In the genomic region with DNA sequence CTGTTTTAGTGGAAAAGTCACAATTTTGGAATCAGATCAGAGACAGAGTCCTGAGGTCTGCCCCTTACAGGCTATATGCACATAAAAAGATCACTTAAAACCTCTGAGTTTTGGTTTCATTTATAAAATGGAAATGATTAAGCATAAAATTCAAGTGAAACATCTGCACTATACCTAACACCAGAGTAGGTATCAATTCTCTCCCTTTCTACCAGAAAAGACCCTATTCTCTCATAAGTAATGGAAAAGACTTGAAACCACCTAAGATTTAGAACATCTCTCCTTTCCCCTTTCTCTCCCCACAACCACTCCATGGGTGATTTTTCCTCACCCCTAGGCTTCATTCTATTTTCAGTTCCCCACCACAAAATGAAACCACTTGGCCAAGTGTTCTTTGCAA, we compare ENCODE assay signal across 12 cellular contexts. TPM values are rescaled to one million over a fixed set of nuclear protein-coding genes. Genes with fewer than 3 reads are reported as not detected.
DNase-seq lines count a peak whose midpoint lies in the region; ATAC-seq and TF ChIP-seq lines count a peak whose summit lies in the region.
"Had no signal": no experiment of that assay in that cellular context is flagged by ENCODE, and none has a peak within 500 bp of the region (broad histone marks: within the 10 kb centered on the region; RNA-seq: fewer than 3 reads in every experiment).

No MANE protein-coding gene starts in this region.

- no peak overlapping the region for H3K27ac ChIP-seq in ectodermal cell (ENCODE audit: insufficient read depth, low read depth, low read length, poor library complexity, severe bottlenecking)
- no peak overlapping the region for H3K27ac ChIP-seq in right atrium auricular region

- DNase-seq in NCI-H146 treated with DMSO at 0.1 percent for 48 hours (lab: John Stamatoyannopoulos, UW; ENCODE audit: unreplicated experiment) (no peak), right atrium auricular region (ENCODE audit: low spot score) (no peak)
- DNase-seq in stimulated activated CD4-positive, alpha-beta T cell treated with anti-CD3 and anti-CD28 coated beads, Interleukin-4, amount 100 ng/mL, for 1 hour, result no peak
- DNase-seq in activated CD4-positive, CD25-positive, alpha-beta regulatory T cell (lab: John Stamatoyannopoulos, UW), result no peak
- DNase-seq: IMR-90 had no signal

- H3K4me3 ChIP-seq in ectodermal cell (ENCODE audit: insufficient read depth, low read depth, low read length), result peak overlapping the region; percentile 36
- no peak overlapping the region for H3K4me3 ChIP-seq in right atrium auricular region

- no peak for TF ChIP-seq CTCF in right atrium auricular region (IDR thresholded peaks at IDR 0.05)

- H3K36me3 ChIP-seq in ectodermal cell (ENCODE audit: control insufficient read depth, insufficient read depth, low read length) (no peaks in the 10 kb centered on the region), right atrium auricular region (no peaks in the 10 kb centered on the region)
- H3K36me3 ChIP-seq: tibial nerve had no signal

- H3K9me3 ChIP-seq in ectodermal cell (ENCODE audit: control insufficient read depth, low read length), result no peaks in the 10 kb centered on the region
- H3K9me3 ChIP-seq in right atrium auricular region, result no peaks in the 10 kb centered on the region
- H3K9me3 ChIP-seq: tibial nerve had no signal

- no peak for TF ChIP-seq POLR2A in GM18505 (IDR thresholded peaks at IDR 0.05; ENCODE audit: borderline replicate concordance, extremely low read depth, insufficient read depth, insufficient read length)

- ATAC-seq in GM18505 (IDR thresholded peaks at IDR 0.05; ENCODE audit: unreplicated experiment), result peak; percentile 67
- peak; percentile 50 for ATAC-seq in GM21423 (IDR thresholded peaks at IDR 0.05; ENCODE audit: unreplicated experiment)
- peak; percentile 76 for ATAC-seq in HG03378 (IDR thresholded peaks at IDR 0.05; ENCODE audit: unreplicated experiment)

- H3K27me3 ChIP-seq in ectodermal cell (ENCODE audit: control insufficient read depth, insufficient read depth, low read length, poor library complexity, severe bottlenecking), result no peaks in the 10 kb centered on the region
- no peaks in the 10 kb centered on the region for H3K27me3 ChIP-seq in right atrium auricular region

- no peaks in the 10 kb centered on the region for H3K4me1 ChIP-seq in ectodermal cell (ENCODE audit: control insufficient read depth, insufficient read depth, low read length)
- H3K4me1 ChIP-seq in right atrium auricular region, result peaks cover 0 to 7% of the 10 kb centered on the region in 2 donors

RNA-seq across cellular contexts. Expression of gene LHFPL1, which starts 0.9 kb away (rescaled TPM):
- 1.4 TPM for polyA plus RNA-seq in ectodermal cell (2013, experiment 1 of 4)
- 2.2 TPM for polyA plus RNA-seq in ectodermal cell (2013, experiment 2 of 4)
- 1.2 TPM for polyA plus RNA-seq in ectodermal cell (2013, experiment 3 of 4)
- polyA plus RNA-seq in ectodermal cell (2013, experiment 4 of 4), result 1.4 TPM
- total RNA-seq in right atrium auricular region, result not detected
- total RNA-seq: G401, renal cortical epithelial cell, tibial nerve had no signal
